25 cellular contexts compared by ENCODE assay signal in the genomic region with DNA sequence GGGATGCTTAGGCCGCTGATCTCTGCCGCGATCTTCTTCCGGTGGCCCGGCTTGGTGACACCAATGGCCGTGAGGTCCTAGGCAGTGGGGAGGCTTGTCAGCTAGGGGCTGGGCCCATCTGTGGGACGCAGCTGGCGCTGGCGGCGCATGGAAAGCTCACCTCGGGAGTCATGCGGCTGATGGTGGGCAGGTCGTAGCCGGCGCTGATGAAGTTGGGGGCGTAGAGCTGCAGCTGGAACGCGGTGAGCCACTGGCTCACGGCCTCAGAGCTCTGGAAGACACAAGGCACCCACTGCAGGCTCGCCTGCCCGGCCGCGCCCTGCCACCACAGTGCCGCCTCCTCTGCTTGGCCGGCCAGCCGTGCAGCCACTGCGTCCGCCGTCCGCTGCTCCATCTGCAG. TPM values are rescaled to one million over a fixed set of nuclear protein-coding genes. Genes with fewer than 3 reads are reported as not detected.
"Had no signal": no experiment of that assay in that cellular context is flagged by ENCODE, and none has a peak within 500 bp of the region (broad histone marks: within the 10 kb centered on the region; RNA-seq: fewer than 3 reads in every experiment).

No MANE protein-coding gene starts in this region.

- H3K9me3 ChIP-seq: ascending aorta, SJCRH30 had no signal

- ATAC-seq: activated CD8-positive, alpha-beta T cell treated with anti-CD3 and anti-CD28 coated beads for 36 hours; activated T-helper 17 cell treated with anti-CD3 and anti-CD28 coated beads, Interleukin-2, amount 50 U/mL, for 72 hours; Panc1 had no signal

- H3K27me3 ChIP-seq: ascending aorta, cardiac muscle cell had no signal

- H3K4me3 ChIP-seq: ascending aorta, cardiac muscle cell, SJCRH30, SK-N-MC had no signal

- H3K27ac ChIP-seq: ascending aorta, cardiac muscle cell, SJCRH30, SK-N-MC had no signal

- H3K36me3 ChIP-seq: ascending aorta, cardiac muscle cell, SJCRH30 had no signal

- DNase-seq: activated CD4-positive, alpha-beta T cell treated with anti-CD3 and anti-CD28 coated beads, Interleukin-2, amount 10 ng/mL, durations not matched to agents 24 days and 14 days; activated CD4-positive, alpha-beta T cell treated with anti-CD3 and anti-CD28 coated beads, Interleukin-2, amount 50 U/mL, for 4 hours; activated CD8-positive, alpha-beta T cell treated with anti-CD3 and anti-CD28 coated beads for 36 hours; activated gamma-delta T cell; activated naive CD4-positive, alpha-beta T cell treated with Interleukin-2 at 50 U/mL for 16 hours; activated naive CD8-positive, alpha-beta T cell treated with anti-CD3 and anti-CD28 coated beads, Interleukin-2, amount 10 ng/mL, durations not matched to agents 7 days and 5 days; activated T-cell treated with anti-CD3 and anti-CD28 coated beads, Interleukin-2, amount 50 U/mL, for 1 hour; activated T-cell treated with anti-CD3 and anti-CD28 coated beads, Interleukin-2, amount 50 U/mL, for 72 hours; amygdala; NCI-H1105 treated with DMSO at 0.1 percent for 48 hours; NCI-H1436; NCI-H1694; NCI-H1930; NCI-H2081 treated with DMSO at 0.1 percent for 48 hours; NCI-H226; NCI-H524 treated with DMSO at 0.1 percent for 48 hours; SHP77; SJCRH30 had no signal

- H3K4me1 ChIP-seq: ascending aorta had no signal

RNA-seq across cellular contexts. Expression of gene CASKIN1, which starts 12.7 kb away (rescaled TPM):
- total RNA-seq: ascending aorta, M059J, RPMI7951 had no signal
